1 cellular context compared by ENCODE assay signal in genomic region chrX:29690061-29690460, GRCh38.
TF ChIP-seq lines count a peak whose summit lies in the region.

No MANE protein-coding gene starts in this region.

TF ChIP-seq in IMR-90, 13 proteins besides CTCF, POLR2A, EP300 and RAD21 (continued from another document):
- no peak for TF ChIP-seq USF2 (IDR thresholded peaks at IDR 0.05; ENCODE audit: low read depth, low read length)
- TF ChIP-seq MAZ (IDR thresholded peaks at IDR 0.05; ENCODE audit: borderline replicate concordance, low read depth, low read length): no peak
- TF ChIP-seq CHD1 (IDR thresholded peaks at IDR 0.05; ENCODE audit: low read depth, low read length): no peak
- TF ChIP-seq SMC3 (IDR thresholded peaks at IDR 0.05; ENCODE audit: low read depth, low read length): no peak
- no peak for TF ChIP-seq BHLHE40 (IDR thresholded peaks at IDR 0.05; ENCODE audit: low read depth, low read length)
- no peak for TF ChIP-seq NFE2L2 (IDR thresholded peaks at IDR 0.05; ENCODE audit: low read depth, low read length)
- no peak for TF ChIP-seq MAFK (IDR thresholded peaks at IDR 0.05; ENCODE audit: low read depth, low read length)
- no peak for TF ChIP-seq FOS (IDR thresholded peaks at IDR 0.05; ENCODE audit: low read depth, low read length)
- no peak for TF ChIP-seq RFX5 (IDR thresholded peaks at IDR 0.05; ENCODE audit: low read depth, low read length)
- no peak for TF ChIP-seq CEBPB (IDR thresholded peaks at IDR 0.05; ENCODE audit: low read depth, low read length)
- no peak for TF ChIP-seq RCOR1 (IDR thresholded peaks at IDR 0.05; ENCODE audit: insufficient replicate concordance, low read length)
- no peak for TF ChIP-seq ELK1 (IDR thresholded peaks at IDR 0.05; ENCODE audit: borderline replicate concordance, low read depth, low read length)
